Comparison of ENCODE assay signal across 2 cellular contexts in the genomic region with DNA sequence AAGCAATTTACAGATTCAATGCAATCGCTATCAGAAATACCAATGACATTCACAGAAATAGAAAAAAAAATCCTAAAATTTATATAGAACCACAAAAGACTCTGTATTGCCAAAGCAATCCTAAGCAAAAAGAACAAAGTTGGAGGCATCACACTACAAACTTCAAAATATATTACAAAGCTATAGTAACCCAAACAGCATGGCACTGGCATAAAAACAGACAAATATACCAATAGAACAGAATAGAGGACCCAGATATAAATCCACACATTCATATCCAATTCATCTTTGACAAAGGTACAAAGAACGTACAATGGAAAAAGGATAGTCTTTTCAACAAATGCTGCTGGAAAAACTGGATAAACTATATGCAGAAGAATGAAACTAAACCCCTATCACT.
TF ChIP-seq lines count a peak whose summit lies in the region.

No MANE protein-coding gene starts in this region.

TF ChIP-seq in HEK293, 187 proteins besides CTCF, POLR2A, EP300 and RAD21:
- TF ChIP-seq ZBTB7A (tag by site-specific recombination; IDR thresholded peaks at IDR 0.05; ENCODE audit: low read depth) = no peak
- no peak for TF ChIP-seq KLF9 (tag by site-specific recombination; IDR thresholded peaks at IDR 0.05; ENCODE audit: low read depth)
- TF ChIP-seq, protein P1, sequence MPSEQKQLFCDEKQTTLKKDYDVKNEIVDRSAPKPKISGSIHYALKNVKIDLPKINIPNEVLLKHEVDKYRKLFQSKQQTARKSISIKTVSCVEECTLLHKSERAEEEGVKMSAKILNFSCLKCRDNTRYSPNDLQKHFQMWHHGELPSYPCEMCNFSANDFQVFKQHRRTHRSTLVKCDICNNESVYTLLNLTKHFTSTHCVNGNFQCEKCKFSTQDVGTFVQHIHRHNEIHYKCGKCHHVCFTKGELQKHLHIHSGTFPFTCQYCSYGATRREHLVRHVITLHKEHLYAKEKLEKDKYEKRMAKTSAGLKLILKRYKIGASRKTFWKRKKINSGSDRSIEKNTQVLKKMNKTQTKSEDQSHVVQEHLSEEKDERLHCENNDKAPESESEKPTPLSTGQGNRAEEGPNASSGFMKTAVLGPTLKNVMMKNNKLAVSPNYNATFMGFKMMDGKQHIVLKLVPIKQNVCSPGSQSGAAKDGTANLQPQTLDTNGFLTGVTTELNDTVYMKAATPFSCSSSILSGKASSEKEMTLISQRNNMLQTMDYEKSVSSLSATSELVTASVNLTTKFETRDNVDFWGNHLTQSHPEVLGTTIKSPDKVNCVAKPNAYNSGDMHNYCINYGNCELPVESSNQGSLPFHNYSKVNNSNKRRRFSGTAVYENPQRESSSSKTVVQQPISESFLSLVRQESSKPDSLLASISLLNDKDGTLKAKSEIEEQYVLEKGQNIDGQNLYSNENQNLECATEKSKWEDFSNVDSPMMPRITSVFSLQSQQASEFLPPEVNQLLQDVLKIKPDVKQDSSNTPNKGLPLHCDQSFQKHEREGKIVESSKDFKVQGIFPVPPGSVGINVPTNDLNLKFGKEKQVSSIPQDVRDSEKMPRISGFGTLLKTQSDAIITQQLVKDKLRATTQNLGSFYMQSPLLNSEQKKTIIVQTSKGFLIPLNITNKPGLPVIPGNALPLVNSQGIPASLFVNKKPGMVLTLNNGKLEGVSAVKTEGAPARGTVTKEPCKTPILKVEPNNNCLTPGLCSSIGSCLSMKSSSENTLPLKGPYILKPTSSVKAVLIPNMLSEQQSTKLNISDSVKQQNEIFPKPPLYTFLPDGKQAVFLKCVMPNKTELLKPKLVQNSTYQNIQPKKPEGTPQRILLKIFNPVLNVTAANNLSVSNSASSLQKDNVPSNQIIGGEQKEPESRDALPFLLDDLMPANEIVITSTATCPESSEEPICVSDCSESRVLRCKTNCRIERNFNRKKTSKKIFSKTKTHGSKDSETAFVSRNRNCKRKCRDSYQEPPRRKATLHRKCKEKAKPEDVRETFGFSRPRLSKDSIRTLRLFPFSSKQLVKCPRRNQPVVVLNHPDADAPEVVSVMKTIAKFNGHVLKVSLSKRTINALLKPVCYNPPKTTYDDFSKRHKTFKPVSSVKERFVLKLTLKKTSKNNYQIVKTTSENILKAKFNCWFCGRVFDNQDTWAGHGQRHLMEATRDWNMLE (tag by site-specific recombination; conservative IDR thresholded peaks at IDR 0.05; ENCODE audit: low read depth) = no peak
- TF ChIP-seq, protein P2, sequence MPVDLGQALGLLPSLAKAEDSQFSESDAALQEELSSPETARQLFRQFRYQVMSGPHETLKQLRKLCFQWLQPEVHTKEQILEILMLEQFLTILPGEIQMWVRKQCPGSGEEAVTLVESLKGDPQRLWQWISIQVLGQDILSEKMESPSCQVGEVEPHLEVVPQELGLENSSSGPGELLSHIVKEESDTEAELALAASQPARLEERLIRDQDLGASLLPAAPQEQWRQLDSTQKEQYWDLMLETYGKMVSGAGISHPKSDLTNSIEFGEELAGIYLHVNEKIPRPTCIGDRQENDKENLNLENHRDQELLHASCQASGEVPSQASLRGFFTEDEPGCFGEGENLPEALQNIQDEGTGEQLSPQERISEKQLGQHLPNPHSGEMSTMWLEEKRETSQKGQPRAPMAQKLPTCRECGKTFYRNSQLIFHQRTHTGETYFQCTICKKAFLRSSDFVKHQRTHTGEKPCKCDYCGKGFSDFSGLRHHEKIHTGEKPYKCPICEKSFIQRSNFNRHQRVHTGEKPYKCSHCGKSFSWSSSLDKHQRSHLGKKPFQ (tag by site-specific recombination; IDR thresholded peaks at IDR 0.05) = no peak
- TF ChIP-seq, protein P3, sequence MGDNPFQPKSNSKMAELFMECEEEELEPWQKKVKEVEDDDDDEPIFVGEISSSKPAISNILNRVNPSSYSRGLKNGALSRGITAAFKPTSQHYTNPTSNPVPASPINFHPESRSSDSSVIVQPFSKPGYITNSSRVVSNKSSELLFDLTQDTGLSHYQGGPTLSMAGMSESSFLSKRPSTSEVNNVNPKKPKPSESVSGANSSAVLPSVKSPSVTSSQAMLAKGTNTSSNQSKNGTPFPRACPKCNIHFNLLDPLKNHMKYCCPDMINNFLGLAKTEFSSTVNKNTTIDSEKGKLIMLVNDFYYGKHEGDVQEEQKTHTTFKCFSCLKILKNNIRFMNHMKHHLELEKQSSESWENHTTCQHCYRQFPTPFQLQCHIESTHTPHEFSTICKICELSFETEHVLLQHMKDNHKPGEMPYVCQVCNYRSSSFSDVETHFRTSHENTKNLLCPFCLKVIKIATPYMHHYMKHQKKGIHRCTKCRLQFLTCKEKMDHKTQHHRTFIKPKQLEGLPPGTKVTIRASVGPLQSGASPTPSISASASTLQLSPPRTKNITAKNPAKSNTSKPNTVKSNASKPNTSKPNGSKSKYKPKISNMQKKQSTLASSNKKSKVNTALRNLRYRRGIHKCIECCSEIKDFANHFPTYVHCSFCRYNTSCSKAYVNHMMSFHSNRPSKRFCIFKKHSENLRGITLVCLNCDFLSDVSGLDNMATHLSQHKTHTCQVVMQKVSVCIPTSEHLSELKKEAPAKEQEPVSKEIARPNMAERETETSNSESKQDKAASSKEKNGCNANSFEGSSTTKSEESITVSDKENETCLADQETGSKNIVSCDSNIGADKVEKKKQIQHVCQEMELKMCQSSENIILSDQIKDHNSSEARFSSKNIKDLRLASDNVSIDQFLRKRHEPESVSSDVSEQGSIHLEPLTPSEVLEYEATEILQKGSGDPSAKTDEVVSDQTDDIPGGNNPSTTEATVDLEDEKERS (tag by site-specific recombination; IDR thresholded peaks at IDR 0.05) = peak; percentile 90
- no peak for TF ChIP-seq ZIC2 (tag by site-specific recombination; IDR thresholded peaks at IDR 0.05)
- TF ChIP-seq, protein P4, sequence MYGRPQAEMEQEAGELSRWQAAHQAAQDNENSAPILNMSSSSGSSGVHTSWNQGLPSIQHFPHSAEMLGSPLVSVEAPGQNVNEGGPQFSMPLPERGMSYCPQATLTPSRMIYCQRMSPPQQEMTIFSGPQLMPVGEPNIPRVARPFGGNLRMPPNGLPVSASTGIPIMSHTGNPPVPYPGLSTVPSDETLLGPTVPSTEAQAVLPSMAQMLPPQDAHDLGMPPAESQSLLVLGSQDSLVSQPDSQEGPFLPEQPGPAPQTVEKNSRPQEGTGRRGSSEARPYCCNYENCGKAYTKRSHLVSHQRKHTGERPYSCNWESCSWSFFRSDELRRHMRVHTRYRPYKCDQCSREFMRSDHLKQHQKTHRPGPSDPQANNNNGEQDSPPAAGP (tag by site-specific recombination; IDR thresholded peaks at IDR 0.05) = no peak
- no peak for TF ChIP-seq GFI1B (tag by site-specific recombination; IDR thresholded peaks at IDR 0.05)
- TF ChIP-seq SETDB1 (IDR thresholded peaks at IDR 0.05; ENCODE audit: insufficient read length, low read length) = peak; percentile 69
- TF ChIP-seq ZNF585B (tag by site-specific recombination; IDR thresholded peaks at IDR 0.05) = no peak

TF ChIP-seq in H1, 55 proteins besides CTCF, POLR2A, EP300 and RAD21:
- TF ChIP-seq SIRT6 (IDR thresholded peaks at IDR 0.05; ENCODE audit: low read length) = no peak
- no peak for TF ChIP-seq JUND (IDR thresholded peaks at IDR 0.05; ENCODE audit: low read length)
- no peak for TF ChIP-seq TCF12 (IDR thresholded peaks at IDR 0.05; ENCODE audit: low read depth, low read length)
- no peak for TF ChIP-seq SP1 (IDR thresholded peaks at IDR 0.05; ENCODE audit: low read depth, low read length)
- TF ChIP-seq KDM1A (IDR thresholded peaks at IDR 0.05; ENCODE audit: borderline replicate concordance, low read length) = 0 out of 2 replicates have a peak, but pooled peaks have one; percentile 16
